Comparison of ENCODE assay signal across 6 cellular contexts in the genomic region with DNA sequence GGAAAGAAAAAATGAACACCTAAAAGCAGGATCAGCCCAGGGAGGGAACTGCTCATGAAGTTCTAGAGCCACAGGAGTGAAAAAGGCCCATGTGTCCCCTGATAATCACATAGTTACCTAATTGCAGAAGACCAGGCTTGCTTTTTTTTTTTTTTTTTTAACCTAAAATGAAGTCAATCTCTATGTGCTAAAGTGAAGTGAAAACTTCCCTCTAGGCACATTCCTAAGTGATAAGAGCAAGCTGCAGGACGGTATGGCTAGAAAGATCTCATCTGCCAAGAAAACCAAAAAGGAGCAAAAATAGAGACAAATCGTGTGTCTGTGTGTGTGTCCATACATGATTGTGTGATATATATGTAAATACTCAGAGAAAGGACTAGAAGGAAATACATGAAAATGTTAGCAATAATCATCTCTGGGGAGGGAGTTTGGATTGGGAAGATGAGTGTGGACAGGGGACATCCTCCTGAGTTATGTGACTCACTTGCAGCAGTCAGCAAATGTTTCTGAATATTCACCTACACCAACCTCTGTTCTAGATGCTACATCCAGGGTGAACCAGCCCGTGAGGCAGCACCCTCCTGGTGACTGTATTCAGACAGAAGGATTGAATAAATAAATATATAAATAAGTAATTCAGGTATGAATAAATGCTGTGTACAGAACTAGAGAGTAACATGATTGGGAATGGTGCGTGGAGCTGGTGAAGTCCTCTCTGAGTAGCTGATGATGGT.
"Had no signal": no experiment of that assay in that cellular context is flagged by ENCODE, and none has a peak within 500 bp of the region (broad histone marks: within the 10 kb centered on the region; RNA-seq: fewer than 3 reads in every experiment).

No MANE protein-coding gene starts in this region.

- H3K27ac Mint-ChIP-seq: GM23338, IgD-negative memory B cell had no signal

- H3K27ac ChIP-seq: HL-60 had no signal

- H3K27me3 Mint-ChIP-seq: IgD-negative memory B cell had no signal

- H3K4me3 Mint-ChIP-seq: GM23338, H9, IgD-negative memory B cell had no signal

- H3K36me3 Mint-ChIP-seq: IgD-negative memory B cell had no signal

- ATAC-seq: GM23338, HepG2 had no signal

- DNase-seq: H9, HCEC 1CT had no signal

- H3K4me1 Mint-ChIP-seq: GM23338, IgD-negative memory B cell had no signal

- H3K4me3 ChIP-seq: GM23338 had no signal

- H3K4me2 ChIP-seq: GM23338 had no signal

- H3K9me3 Mint-ChIP-seq: GM23338, H9, IgD-negative memory B cell had no signal
